ENCODE assay signal across 1 cellular context in the genomic region with DNA sequence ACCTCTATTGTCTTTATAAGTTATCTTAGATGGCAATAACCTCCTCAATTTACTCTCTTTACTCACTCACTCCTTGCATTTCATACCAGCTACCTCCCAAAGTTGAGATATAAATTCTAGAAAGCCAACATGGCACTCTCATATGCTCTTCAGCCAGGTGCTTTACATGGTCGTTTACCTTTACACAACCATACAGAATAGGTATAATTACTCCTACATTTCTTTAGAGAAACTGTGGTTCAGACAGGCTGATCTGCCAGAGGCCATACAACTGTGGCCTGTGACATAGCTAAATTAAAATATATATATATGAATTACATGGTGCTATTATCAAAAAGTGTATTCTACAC.
TF ChIP-seq lines count a peak whose summit lies in the region.

No MANE protein-coding gene starts in this region.

TF ChIP-seq in GM12878, 131 proteins besides CTCF, POLR2A, EP300 and RAD21:
- no peak for TF ChIP-seq EED (IDR thresholded peaks at IDR 0.05; ENCODE audit: low read depth)
- TF ChIP-seq ESRRA (IDR thresholded peaks at IDR 0.05; ENCODE audit: low read length): 0 out of 2 replicates have a peak, but pooled peaks have one; percentile 11
